8 cellular contexts compared by ENCODE assay signal in the genomic region with DNA sequence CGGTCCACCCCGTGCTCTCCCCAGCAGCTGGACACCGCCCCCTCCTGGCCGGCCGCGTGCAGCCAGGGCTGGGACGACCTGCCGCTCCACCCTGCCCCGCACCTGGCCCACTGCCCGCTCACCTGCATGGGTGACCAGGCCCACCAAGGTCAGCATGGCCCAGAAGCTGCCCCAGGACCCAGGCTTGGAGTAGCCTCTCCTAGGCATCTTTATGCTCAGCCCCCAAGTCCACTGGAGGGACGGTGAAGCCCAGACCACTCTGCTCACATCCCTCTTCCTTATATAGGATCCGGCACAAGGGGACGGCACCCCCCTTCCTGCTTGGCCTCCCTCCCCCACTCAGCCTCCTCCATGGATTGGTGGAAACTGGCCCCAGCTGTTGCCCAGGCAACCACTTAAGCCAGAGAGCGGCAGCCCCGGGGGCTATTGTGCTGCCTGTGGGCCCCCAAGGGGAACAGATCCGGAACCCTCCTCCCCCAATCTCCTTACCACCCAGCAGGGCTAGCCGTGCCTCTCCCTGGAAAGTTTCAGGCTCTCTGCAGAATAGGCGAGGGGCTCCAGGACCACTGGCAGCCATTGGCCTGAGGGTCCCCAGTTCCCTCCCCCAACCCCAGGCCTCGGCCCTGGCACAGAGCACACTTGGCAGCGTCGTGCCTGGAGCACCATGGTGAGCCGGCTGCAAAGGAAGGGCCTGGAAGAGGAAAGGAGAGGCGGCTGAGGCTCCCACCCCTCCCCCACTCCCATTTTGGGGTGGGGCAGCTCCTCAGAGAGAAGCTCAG. TPM values are rescaled to one million over a fixed set of nuclear protein-coding genes. Genes with fewer than 3 reads are reported as not detected.
DNase-seq lines count a peak whose midpoint lies in the region; ATAC-seq and TF ChIP-seq lines count a peak whose summit lies in the region.

A gene with protein sequence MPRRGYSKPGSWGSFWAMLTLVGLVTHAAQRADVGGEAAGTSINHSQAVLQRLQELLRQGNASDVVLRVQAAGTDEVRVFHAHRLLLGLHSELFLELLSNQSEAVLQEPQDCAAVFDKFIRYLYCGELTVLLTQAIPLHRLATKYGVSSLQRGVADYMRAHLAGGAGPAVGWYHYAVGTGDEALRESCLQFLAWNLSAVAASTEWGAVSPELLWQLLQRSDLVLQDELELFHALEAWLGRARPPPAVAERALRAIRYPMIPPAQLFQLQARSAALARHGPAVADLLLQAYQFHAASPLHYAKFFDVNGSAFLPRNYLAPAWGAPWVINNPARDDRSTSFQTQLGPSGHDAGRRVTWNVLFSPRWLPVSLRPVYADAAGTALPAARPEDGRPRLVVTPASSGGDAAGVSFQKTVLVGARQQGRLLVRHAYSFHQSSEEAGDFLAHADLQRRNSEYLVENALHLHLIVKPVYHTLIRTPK (minus strand): TSS at position 256 of the 779 bp plus-strand sequence. CDS start 49 bp downstream, at position 207.

- H3K9me3 ChIP-seq in SK-N-SH (no peaks in the 10 kb centered on the region), iPS-18a (ENCODE audit: control insufficient read depth, low read depth, low read length) (no peaks in the 10 kb centered on the region)

- H3K36me3 ChIP-seq in SK-N-SH (replicated peaks in 1 of 2; ENCODE audit: control insufficient read depth in 1 of 2, insufficient read depth in 2 of 2, low read length in 1 of 2), result no peaks in the 10 kb centered on the region
- no peaks in the 10 kb centered on the region for H3K36me3 ChIP-seq in iPS-18a (ENCODE audit: control insufficient read depth, low read depth, low read length)

- TF ChIP-seq CTCF in SK-N-SH (IDR thresholded peaks at IDR 0.05), result no peak

- DNase-seq in SK-N-SH, result peak; percentile 78
- DNase-seq in NCI-H774 (lab: John Stamatoyannopoulos, UW), result peak; percentile 80
- peak; percentile 58 for DNase-seq in stimulated activated CD4-positive, alpha-beta T cell treated with anti-CD3 and anti-CD28 coated beads, Interleukin-15, amount 100 ng/mL, for 24 hours
- DNase-seq in SK-N-DZ (ENCODE audit: low spot score), result no peak

- H3F3A ChIP-seq in SK-N-SH (replicated peaks; ENCODE audit: insufficient read depth), result no peaks in the 10 kb centered on the region

- H3K4me1 ChIP-seq in SK-N-SH (ENCODE audit: control insufficient read depth in 1 of 2, insufficient read depth in 2 of 2, low read depth in 1 of 2, low read length in 1 of 2) (no peaks in the 10 kb centered on the region; a peak in 1 of 4 replicates), iPS-18a (ENCODE audit: control insufficient read depth, low read depth, low read length) (peaks cover 21% of the 10 kb centered on the region)

- H4K20me1 ChIP-seq in SK-N-SH (ENCODE audit: insufficient read depth), result no peaks in the 10 kb centered on the region

- ATAC-seq in SK-N-SH treated with all-trans-retinoic acid at 6 μM for 48 hours, result no peak
- no peak for ATAC-seq in HG03139 (IDR thresholded peaks at IDR 0.05; ENCODE audit: unreplicated experiment)

- no peak within 1 kb of the TSS for H3K9ac ChIP-seq in SK-N-SH
- H3K9ac ChIP-seq in iPS-18a (ENCODE audit: low read length), result peak within 1 kb of the TSS; percentile 49

- 37% methylated on average over 14 of the region's 23 CpGs for WGBS in SK-N-SH (ENCODE audit: low lambda C conversion rate)

- POLR2A ChIA-PET in SK-N-SH (lab: Yijun Ruan, JAX), result interaction anchor here (1.3 kb wide), 1 partner anchor 10 kb away, joined by 3 read pairs; no protein-coding TSS in a partner anchor

- H2AFZ ChIP-seq in SK-N-SH (ENCODE audit: low read depth), result no peak within 1 kb of the TSS

- H3K27me3 ChIP-seq in SK-N-SH (ENCODE audit: insufficient read depth) (no peaks in the 10 kb centered on the region), iPS-18a (ENCODE audit: control insufficient read depth, insufficient read depth, low read length) (peaks cover 11% of the 10 kb centered on the region)

- TF ChIP-seq RAD21 in SK-N-SH (IDR thresholded peaks at IDR 0.05; ENCODE audit: low read length), result peak; percentile 40

- H3K4me3 ChIP-seq in SK-N-SH (ENCODE audit: low read depth in 2 of 2, low read length in 1 of 2), result peak within 1 kb of the TSS in 1 of 2 experiments; percentile 49; a peak in 1 of 4 replicates
- peak within 1 kb of the TSS; percentile 66 for H3K4me3 ChIP-seq in iPS-18a (ENCODE audit: low read length)

- H3K27ac ChIP-seq in SK-N-SH (ENCODE audit: low read depth in 2 of 2, low read length in 1 of 2) (no peak within 1 kb of the TSS), angular gyrus (ENCODE audit: low read depth, low read length) (peak within 1 kb of the TSS; percentile 81), iPS-18a (ENCODE audit: low read length) (peak within 1 kb of the TSS; percentile 58)

- H3K9me2 ChIP-seq in SK-N-SH, result no peaks in the 10 kb centered on the region

- TF ChIP-seq EP300 in SK-N-SH (IDR thresholded peaks at IDR 0.05; ENCODE audit: borderline replicate concordance in 1 of 2, low read depth in 1 of 2, low read length in 1 of 2), result no peak

- CTCF ChIA-PET in SK-N-SH (lab: Yijun Ruan, JAX), result interaction anchor here (0.6 to 13.1 kb wide), 26 partner anchors 8 to 162 kb away, joined by 3 to 194 read pairs (median 5); a partner anchor contains a TSS

- H3K79me2 ChIP-seq in SK-N-SH (ENCODE audit: insufficient read depth), result no peaks in the 10 kb centered on the region

- H3K4me2 ChIP-seq in SK-N-SH, result no peak within 1 kb of the TSS

TF ChIP-seq in SK-N-SH, 30 proteins besides CTCF, POLR2A, EP300 and RAD21:
- TF ChIP-seq CHD2 (IDR thresholded peaks at IDR 0.05; ENCODE audit: low read length, partially characterized antibody) (no peak), FOXJ3 (CRISPR knock-in tag; IDR thresholded peaks at IDR 0.05) (no peak), POLR2AphosphoS5 (IDR thresholded peaks at IDR 0.05; ENCODE audit: low read depth, low read length) (no peak), GABPA (IDR thresholded peaks at IDR 0.05; ENCODE audit: low read depth) (no peak)
TF ChIP-seq in SK-N-SH: peak in this region for 0.

TF ChIP-seq in SK-N-SH treated with all-trans-retinoic acid at 6 μM for 48 hours, 23 proteins besides CTCF, POLR2A, EP300 and RAD21 (continues in another document):
- TF ChIP-seq TCF4 (CRISPR knock-in tag; IDR thresholded peaks at IDR 0.05; ENCODE audit: borderline replicate concordance) (no peak), CSDC2 (CRISPR knock-in tag; IDR thresholded peaks at IDR 0.05) (no peak), RARB (CRISPR knock-in tag; IDR thresholded peaks at IDR 0.05) (no peak), ZFP30 (CRISPR knock-in tag; IDR thresholded peaks at IDR 0.05) (no peak), GLIS3 (CRISPR knock-in tag; IDR thresholded peaks at IDR 0.05) (no peak), ZNF8 (CRISPR knock-in tag; IDR thresholded peaks at IDR 0.05) (no peak), ARNTL (CRISPR knock-in tag; IDR thresholded peaks at IDR 0.05; ENCODE audit: borderline replicate concordance, low read depth) (no peak), ZNF70 (CRISPR knock-in tag; IDR thresholded peaks at IDR 0.05) (no peak), ZNF565 (CRISPR knock-in tag; conservative IDR thresholded peaks at IDR 0.05; ENCODE audit: low read depth) (no peak), ZFP3 (CRISPR knock-in tag; IDR thresholded peaks at IDR 0.05) (no peak)
- TF ChIP-seq, protein P1, sequence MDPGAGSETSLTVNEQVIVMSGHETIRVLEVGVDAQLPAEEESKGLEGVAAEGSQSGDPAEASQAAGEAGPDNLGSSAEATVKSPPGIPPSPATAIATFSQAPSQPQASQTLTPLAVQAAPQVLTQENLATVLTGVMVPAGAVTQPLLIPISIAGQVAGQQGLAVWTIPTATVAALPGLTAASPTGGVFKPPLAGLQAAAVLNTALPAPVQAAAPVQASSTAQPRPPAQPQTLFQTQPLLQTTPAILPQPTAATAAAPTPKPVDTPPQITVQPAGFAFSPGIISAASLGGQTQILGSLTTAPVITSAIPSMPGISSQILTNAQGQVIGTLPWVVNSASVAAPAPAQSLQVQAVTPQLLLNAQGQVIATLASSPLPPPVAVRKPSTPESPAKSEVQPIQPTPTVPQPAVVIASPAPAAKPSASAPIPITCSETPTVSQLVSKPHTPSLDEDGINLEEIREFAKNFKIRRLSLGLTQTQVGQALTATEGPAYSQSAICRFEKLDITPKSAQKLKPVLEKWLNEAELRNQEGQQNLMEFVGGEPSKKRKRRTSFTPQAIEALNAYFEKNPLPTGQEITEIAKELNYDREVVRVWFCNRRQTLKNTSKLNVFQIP (CRISPR knock-in tag; IDR thresholded peaks at IDR 0.05; ENCODE audit: borderline replicate concordance, low read depth), result no peak
- TF ChIP-seq, protein P2, sequence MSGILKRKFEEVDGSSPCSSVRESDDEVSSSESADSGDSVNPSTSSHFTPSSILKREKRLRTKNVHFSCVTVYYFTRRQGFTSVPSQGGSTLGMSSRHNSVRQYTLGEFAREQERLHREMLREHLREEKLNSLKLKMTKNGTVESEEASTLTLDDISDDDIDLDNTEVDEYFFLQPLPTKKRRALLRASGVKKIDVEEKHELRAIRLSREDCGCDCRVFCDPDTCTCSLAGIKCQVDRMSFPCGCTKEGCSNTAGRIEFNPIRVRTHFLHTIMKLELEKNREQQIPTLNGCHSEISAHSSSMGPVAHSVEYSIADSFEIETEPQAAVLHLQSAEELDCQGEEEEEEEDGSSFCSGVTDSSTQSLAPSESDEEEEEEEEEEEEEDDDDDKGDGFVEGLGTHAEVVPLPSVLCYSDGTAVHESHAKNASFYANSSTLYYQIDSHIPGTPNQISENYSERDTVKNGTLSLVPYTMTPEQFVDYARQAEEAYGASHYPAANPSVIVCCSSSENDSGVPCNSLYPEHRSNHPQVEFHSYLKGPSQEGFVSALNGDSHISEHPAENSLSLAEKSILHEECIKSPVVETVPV (CRISPR knock-in tag; IDR thresholded peaks at IDR 0.05), result no peak
- TF ChIP-seq, protein P3, sequence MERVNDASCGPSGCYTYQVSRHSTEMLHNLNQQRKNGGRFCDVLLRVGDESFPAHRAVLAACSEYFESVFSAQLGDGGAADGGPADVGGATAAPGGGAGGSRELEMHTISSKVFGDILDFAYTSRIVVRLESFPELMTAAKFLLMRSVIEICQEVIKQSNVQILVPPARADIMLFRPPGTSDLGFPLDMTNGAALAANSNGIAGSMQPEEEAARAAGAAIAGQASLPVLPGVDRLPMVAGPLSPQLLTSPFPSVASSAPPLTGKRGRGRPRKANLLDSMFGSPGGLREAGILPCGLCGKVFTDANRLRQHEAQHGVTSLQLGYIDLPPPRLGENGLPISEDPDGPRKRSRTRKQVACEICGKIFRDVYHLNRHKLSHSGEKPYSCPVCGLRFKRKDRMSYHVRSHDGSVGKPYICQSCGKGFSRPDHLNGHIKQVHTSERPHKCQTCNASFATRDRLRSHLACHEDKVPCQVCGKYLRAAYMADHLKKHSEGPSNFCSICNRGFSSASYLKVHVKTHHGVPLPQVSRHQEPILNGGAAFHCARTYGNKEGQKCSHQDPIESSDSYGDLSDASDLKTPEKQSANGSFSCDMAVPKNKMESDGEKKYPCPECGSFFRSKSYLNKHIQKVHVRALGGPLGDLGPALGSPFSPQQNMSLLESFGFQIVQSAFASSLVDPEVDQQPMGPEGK (CRISPR knock-in tag; IDR thresholded peaks at IDR 0.05; ENCODE audit: borderline replicate concordance), result no peak

RNA-seq across cellular contexts. Expression of the gene that starts here (rescaled TPM):
- polyA plus RNA-seq in SK-N-SH (2012; rRNA removed), result not detected in 2 replicates
- polyA plus RNA-seq in SK-N-SH (2012; cell fraction: cytosol; rRNA removed), result not detected in 2 replicates
- not detected in 2 replicates for polyA plus RNA-seq in SK-N-SH (2012; cell fraction: nucleus; rRNA removed)
- polyA plus RNA-seq in SK-N-DZ (2014; cell fraction: cytosol; rRNA removed), result not detected in 2 replicates
- 0.20 and 0.30 TPM in 2 replicates for polyA plus RNA-seq in SK-N-DZ (2014; cell fraction: nucleus; rRNA removed)

Comparison
In these comparisons a context has a peak if more than half of its experiments do, and no peak if none do; other contexts are left out.
1. Peak in DNase-seq in SK-N-SH; RNA of the gene not detected or under 1 TPM.
2. H3K27ac ChIP-seq: peak in angular gyrus (single experiment) and iPS-18a (single experiment); none in SK-N-SH (0 of 2).